In genomic region chr21:45313682-45314081, GRCh38 we compare ENCODE assay signal across 30 cellular contexts.
"Had no signal": no experiment of that assay in that cellular context is flagged by ENCODE, and none has a peak within 500 bp of the region (broad histone marks: within the 10 kb centered on the region; RNA-seq: fewer than 3 reads in every experiment).

No MANE protein-coding gene starts in this region.

- ATAC-seq: naive thymus-derived CD4-positive, alpha-beta T cell; natural killer cell; psoas muscle; right cardiac atrium; right lobe of liver; stimulated activated memory B cell treated with anti-CD40 and anti-IgM and Interleukin-4, amounts not matched to agents 10 μg/mL and 1 μg/mL and 100 μg/mL, for 72 hours; stimulated activated naive CD8-positive, alpha-beta T cell treated with anti-CD3 and anti-CD28 coated beads, Interleukin-15, amount 100 ng/mL, for 72 hours; stimulated activated naive CD8-positive, alpha-beta T cell treated with anti-CD3 and anti-CD28 coated beads, Interleukin-15, Interleukin-2, amounts not matched to agents 100 U/mL and 50 U/mL, for 24 hours had no signal

- H3K79me2 ChIP-seq: parathyroid adenoma had no signal

- H3K36me3 Mint-ChIP-seq: natural killer cell; neural progenitor cell; stimulated activated memory B cell treated with anti-CD40 and anti-IgM and Interleukin-4, amounts not matched to agents 10 μg/mL and 1 μg/mL and 100 μg/mL, for 72 hours had no signal

- DNase-seq: naive thymus-derived CD4-positive, alpha-beta T cell; natural killer cell; occipital lobe; small intestine; stimulated activated CD4-positive, alpha-beta T cell treated with anti-CD3 and anti-CD28 coated beads, Interleukin-12 subunit alpha, Interleukin-12 subunit beta, amount 100 ng/mL, for 4 hours; stimulated activated CD4-positive, alpha-beta T cell treated with anti-CD3 and anti-CD28 coated beads, Interleukin-1b, Interleukin-23, amount 100 ng/mL, for 48 hours; stimulated activated CD4-positive, alpha-beta T cell treated with anti-CD3 and anti-CD28 coated beads, Interleukin-4, amount 100 ng/mL, for 1 hour; stimulated activated CD4-positive, alpha-beta T cell treated with anti-CD3 and anti-CD28 coated beads, Interleukin-4, amount 100 ng/mL, for 4 hours; stimulated activated CD8-positive, alpha-beta memory T cell treated with anti-CD3 and anti-CD28 coated beads, Interleukin-4, amount 100 ng/mL, for 48 hours; stimulated activated naive CD4-positive, alpha-beta T cell; stimulated activated naive CD8-positive, alpha-beta T cell treated with anti-CD3 and anti-CD28 coated beads, Interleukin-15, amount 100 ng/mL, for 72 hours; stimulated activated naive CD8-positive, alpha-beta T cell treated with anti-CD3 and anti-CD28 coated beads, Interleukin-15, Interleukin-2, amounts not matched to agents 100 U/mL and 50 U/mL, for 24 hours; substantia nigra; testis; transverse colon; upper lobe of left lung; uterus had no signal

- H2AFZ ChIP-seq: neural progenitor cell, parathyroid adenoma had no signal

- H3K27ac ChIP-seq: neural progenitor cell, ovary, parathyroid adenoma, psoas muscle, right lobe of liver, sigmoid colon, spleen, suprapubic skin, testis, transverse colon, upper lobe of left lung, uterus had no signal

- H3K4me1 ChIP-seq: neural progenitor cell, parathyroid adenoma had no signal

- H3K27me3 Mint-ChIP-seq: progenitor cell of endocrine pancreas; stimulated activated naive CD8-positive, alpha-beta T cell treated with anti-CD3 and anti-CD28 coated beads, Interleukin-15, amount 100 ng/mL, for 72 hours had no signal

- H3K4me3 Mint-ChIP-seq: naive thymus-derived CD4-positive, alpha-beta T cell; natural killer cell; nephron; neural progenitor cell; stimulated activated memory B cell treated with anti-CD40 and anti-IgM and Interleukin-4, amounts not matched to agents 10 μg/mL and 1 μg/mL and 100 μg/mL, for 72 hours; stimulated activated naive CD8-positive, alpha-beta T cell treated with anti-CD3 and anti-CD28 coated beads, Interleukin-15, amount 100 ng/mL, for 72 hours had no signal

- H3K9me3 ChIP-seq: ovary, psoas muscle, right lobe of liver, sigmoid colon, suprapubic skin, testis, tibial artery, transverse colon, upper lobe of left lung, uterus had no signal

- H3K27ac Mint-ChIP-seq: natural killer cell; nephron; neural progenitor cell; progenitor cell of endocrine pancreas; stimulated activated memory B cell treated with anti-CD40 and anti-IgM and Interleukin-4, amounts not matched to agents 10 μg/mL and 1 μg/mL and 100 μg/mL, for 72 hours; stimulated activated naive CD8-positive, alpha-beta T cell treated with anti-CD3 and anti-CD28 coated beads, Interleukin-15, amount 100 ng/mL, for 72 hours had no signal

- H3K27me3 ChIP-seq: neural progenitor cell, ovary, right lobe of liver, sigmoid colon, testis, tibial artery, transverse colon, upper lobe of left lung, uterus had no signal

- H3K4me2 ChIP-seq: neural progenitor cell had no signal

- FAIRE-seq: small intestine had no signal

- H3K4me3 ChIP-seq: neural progenitor cell, ovary, psoas muscle, right lobe of liver, sigmoid colon, spleen, suprapubic skin, testis, tibial artery, transverse colon, upper lobe of left lung, uterus had no signal

- H3K36me3 ChIP-seq: neural progenitor cell, ovary, right lobe of liver, sigmoid colon, spleen, suprapubic skin, tibial artery, transverse colon, upper lobe of left lung, uterus had no signal

- H3K9me3 Mint-ChIP-seq: natural killer cell; stimulated activated memory B cell treated with anti-CD40 and anti-IgM and Interleukin-4, amounts not matched to agents 10 μg/mL and 1 μg/mL and 100 μg/mL, for 72 hours; stimulated activated naive CD8-positive, alpha-beta T cell treated with anti-CD3 and anti-CD28 coated beads, Interleukin-15, amount 100 ng/mL, for 72 hours had no signal

- H3K9ac ChIP-seq: neural progenitor cell, parathyroid adenoma had no signal
